In the genomic region with DNA sequence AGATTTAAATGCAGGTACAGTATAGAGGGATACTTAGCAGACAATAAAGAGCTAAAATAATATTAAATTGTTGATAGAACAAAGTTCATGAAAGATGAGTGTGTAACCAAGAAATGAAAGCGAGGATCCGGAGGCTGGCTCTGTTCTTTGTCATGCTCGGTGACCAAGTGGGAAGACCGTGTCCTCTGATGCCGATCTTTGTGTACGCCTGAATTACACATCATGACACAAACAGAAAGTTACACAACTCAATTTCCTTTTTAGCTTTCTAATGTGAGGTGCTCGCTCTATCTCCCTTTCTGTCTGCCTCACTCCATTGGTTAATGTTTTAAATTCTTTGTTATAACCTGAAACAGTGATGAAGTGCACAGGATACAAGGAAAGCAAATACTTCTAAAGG, we compare ENCODE assay signal across 13 cellular contexts.
"Had no signal": no experiment of that assay in that cellular context is flagged by ENCODE, and none has a peak within 500 bp of the region (broad histone marks: within the 10 kb centered on the region; RNA-seq: fewer than 3 reads in every experiment).

No MANE protein-coding gene starts in this region.

- H3K4me3 ChIP-seq: colonic mucosa, lung, prostate gland, right lobe of liver, transverse colon had no signal

- ATAC-seq: left cardiac atrium; natural killer cell; right lobe of liver; stimulated activated memory B cell treated with anti-CD40 and anti-IgM and Interleukin-4, amounts not matched to agents 10 μg/mL and 1 μg/mL and 100 μg/mL, for 72 hours; T-helper 17 cell had no signal

- DNase-seq: activated CD4-positive, alpha-beta T cell treated with anti-CD3 and anti-CD28 coated beads, Interleukin-2, amount 10 ng/mL, durations not matched to agents 7 days and 5 days; activated CD4-positive, CD25-positive, alpha-beta regulatory T cell; activated naive CD4-positive, alpha-beta T cell treated with anti-CD3 and anti-CD28 coated beads, Interleukin-2, amount 10 ng/mL, durations not matched to agents 7 days and 5 days; colonic mucosa; hypothalamus; left cardiac atrium; natural killer cell; right lobe of liver; T-helper 17 cell; transverse colon had no signal
